ENCODE assay signal across 7 cellular contexts in genomic region chr2:164789986-164790385, GRCh38.
"Had no signal": no experiment of that assay in that cellular context is flagged by ENCODE, and none has a peak within 500 bp of the region (broad histone marks: within the 10 kb centered on the region; RNA-seq: fewer than 3 reads in every experiment).

No MANE protein-coding gene starts in this region.

- H3K9ac ChIP-seq: KMS-11 had no signal

- FAIRE-seq: HTR-8/SVneo, K562 had no signal

- H3K4me2 ChIP-seq: KMS-11 had no signal

- ATAC-seq: K562 had no signal

- H3K4me3 ChIP-seq: K562 had no signal

- H3K27ac ChIP-seq: HL-60, KMS-11 had no signal

- DNase-seq: IMR-90, KBM-7, KG1 had no signal
